ENCODE assay signal across 8 cellular contexts in genomic region chr5:97181856-97182545, GRCh38. TPM values are rescaled to one million over a fixed set of nuclear protein-coding genes. Genes with fewer than 3 reads are reported as not detected.
DNase-seq lines count a peak whose midpoint lies in the region; ATAC-seq and TF ChIP-seq lines count a peak whose summit lies in the region.

No MANE protein-coding gene starts in this region.

- H3K27ac ChIP-seq in iPS-20b (ENCODE audit: low read length): no peak overlapping the region
- no peak overlapping the region for H3K27ac ChIP-seq in suprapubic skin

- no peak for ATAC-seq in activated CD8-positive, alpha-beta T cell treated with anti-CD3 and anti-CD28 coated beads, Interleukin-2, amount 10 ng/mL, durations not matched to agents 7 days and 5 days
- no peak for ATAC-seq in GM18867 (IDR thresholded peaks at IDR 0.05; ENCODE audit: unreplicated experiment)
- no peak for ATAC-seq in left colon

- peaks cover 11% of the 10 kb centered on the region; the same call in 1 of the 2 replicates for H3K27me3 ChIP-seq in iPS-20b (ENCODE audit: insufficient read depth, low read length)
- no peaks in the 10 kb centered on the region for H3K27me3 ChIP-seq in suprapubic skin

- H3K4me1 ChIP-seq in iPS-20b (ENCODE audit: insufficient read depth, low read length): no peaks in the 10 kb centered on the region
- H3K4me1 ChIP-seq in suprapubic skin: peaks cover 32% of the 10 kb centered on the region

- no peaks in the 10 kb centered on the region for H3K9me3 Mint-ChIP-seq in T-helper 1 cell treated with Interleukin-12 subunit alpha and Interleukin-12 subunit beta and Interleukin-4 antibody, amounts not matched to agents 30 μg/mL and 1 μg/mL, for 36 hours
- H3K9me3 Mint-ChIP-seq in activated CD8-positive, alpha-beta T cell treated with anti-CD3 and anti-CD28 coated beads, Interleukin-2, amount 10 ng/mL, durations not matched to agents 7 days and 5 days (ENCODE audit: insufficient read depth): no peaks in the 10 kb centered on the region

- no peak for TF ChIP-seq EP300 in suprapubic skin (IDR thresholded peaks at IDR 0.05)

- DNase-seq in T-helper 1 cell (no peak), suprapubic skin (ENCODE audit: low spot score in 2 of 2) (no peak), T-helper 9 cell (no peak), left colon (no peak)
- DNase-seq in activated CD8-positive, alpha-beta T cell treated with anti-CD3 and anti-CD28 coated beads, Interleukin-2, amount 10 ng/mL, durations not matched to agents 7 days and 5 days: no peak

- peaks cover 22% of the 10 kb centered on the region for H3K36me3 Mint-ChIP-seq in T-helper 1 cell treated with Interleukin-12 subunit alpha and Interleukin-12 subunit beta and Interleukin-4 antibody, amounts not matched to agents 30 μg/mL and 1 μg/mL, for 36 hours (ENCODE audit: low read depth)
- H3K36me3 Mint-ChIP-seq in activated CD8-positive, alpha-beta T cell treated with anti-CD3 and anti-CD28 coated beads, Interleukin-2, amount 10 ng/mL, durations not matched to agents 7 days and 5 days (ENCODE audit: low read depth): peaks cover 33% of the 10 kb centered on the region

- H3K4me3 Mint-ChIP-seq in T-helper 1 cell treated with Interleukin-12 subunit alpha and Interleukin-12 subunit beta and Interleukin-4 antibody, amounts not matched to agents 30 μg/mL and 1 μg/mL, for 36 hours: peak overlapping the region; percentile 87
- peak overlapping the region; percentile 91 for H3K4me3 Mint-ChIP-seq in activated CD8-positive, alpha-beta T cell treated with anti-CD3 and anti-CD28 coated beads, Interleukin-2, amount 10 ng/mL, durations not matched to agents 7 days and 5 days

- intact Hi-C loops in left colon (cut with DNase I, micrococcal nuclease): no loop called here

- CTCF ChIA-PET in activated CD8-positive, alpha-beta T cell treated with anti-CD3 and anti-CD28 coated beads, Interleukin-2, amount 10 ng/mL, durations not matched to agents 7 days and 5 days (lab: Charles Lee): interaction anchor here (1.4 to 1.8 kb wide), 2 partner anchors 21 to 313 kb away, joined by 3 to 12 read pairs; no protein-coding TSS in a partner anchor

- peaks cover 27% of the 10 kb centered on the region for H3K4me1 Mint-ChIP-seq in T-helper 1 cell treated with Interleukin-12 subunit alpha and Interleukin-12 subunit beta and Interleukin-4 antibody, amounts not matched to agents 30 μg/mL and 1 μg/mL, for 36 hours (ENCODE audit: low read depth)
- H3K4me1 Mint-ChIP-seq in activated CD8-positive, alpha-beta T cell treated with anti-CD3 and anti-CD28 coated beads, Interleukin-2, amount 10 ng/mL, durations not matched to agents 7 days and 5 days (ENCODE audit: low read depth): peaks cover 31% of the 10 kb centered on the region

- WGBS in suprapubic skin: 72% methylated on average over 4 of the region's 4 CpGs

- H3K4me3 ChIP-seq in iPS-20b (ENCODE audit: low read length) (peak overlapping the region; percentile 92), suprapubic skin (peak overlapping the region; percentile 89)

- TF ChIP-seq CTCF in suprapubic skin (IDR thresholded peaks at IDR 0.05): no peak

- POLR2A ChIA-PET in activated CD8-positive, alpha-beta T cell treated with anti-CD3 and anti-CD28 coated beads, Interleukin-2, amount 10 ng/mL, durations not matched to agents 7 days and 5 days (lab: Charles Lee): no interaction called here

- peaks cover 6% of the 10 kb centered on the region for H3K27me3 Mint-ChIP-seq in T-helper 1 cell treated with Interleukin-12 subunit alpha and Interleukin-12 subunit beta and Interleukin-4 antibody, amounts not matched to agents 30 μg/mL and 1 μg/mL, for 36 hours (ENCODE audit: low read depth)
- H3K27me3 Mint-ChIP-seq in activated CD8-positive, alpha-beta T cell treated with anti-CD3 and anti-CD28 coated beads, Interleukin-2, amount 10 ng/mL, durations not matched to agents 7 days and 5 days (ENCODE audit: low read depth): peaks cover 4% of the 10 kb centered on the region

- H3K36me3 ChIP-seq in iPS-20b (ENCODE audit: insufficient read depth, low read depth, low read length) (peaks cover 29% of the 10 kb centered on the region), suprapubic skin (peaks cover 19% of the 10 kb centered on the region)

- TF ChIP-seq POLR2A in suprapubic skin (IDR thresholded peaks at IDR 0.05): no peak

- H3K9me3 ChIP-seq in iPS-20b (ENCODE audit: insufficient read depth, low read depth, low read length) (peaks cover 5% of the 10 kb centered on the region; the same call in 1 of the 2 replicates), suprapubic skin (no peaks in the 10 kb centered on the region)

- H3K27ac Mint-ChIP-seq in T-helper 1 cell treated with Interleukin-12 subunit alpha and Interleukin-12 subunit beta and Interleukin-4 antibody, amounts not matched to agents 30 μg/mL and 1 μg/mL, for 36 hours: peak overlapping the region; percentile 100
- H3K27ac Mint-ChIP-seq in activated CD8-positive, alpha-beta T cell treated with anti-CD3 and anti-CD28 coated beads, Interleukin-2, amount 10 ng/mL, durations not matched to agents 7 days and 5 days: peak overlapping the region; percentile 100

- peak overlapping the region; percentile 93; the same call in 1 of the 2 replicates for H3K9ac ChIP-seq in iPS-20b (ENCODE audit: low read depth, low read length)

RNA-seq across cellular contexts. Expression of gene RIOK2, which starts 1.0 kb away (rescaled TPM):
- total RNA-seq in activated CD8-positive, alpha-beta T cell treated with anti-CD3 and anti-CD28 coated beads, Interleukin-2, amount 10 ng/mL, durations not matched to agents 7 days and 5 days: 10 to 100 TPM; 26.3 to 29.1 TPM
- total RNA-seq in suprapubic skin (10 to 100 TPM in 3 of 4 donors, 1 to 10 TPM in 1; 7.4 to 24.9 (median 16.3) TPM), left colon (10 to 100 TPM; 16.8 to 22.8 TPM)

RNA-seq across cellular contexts. Expression of gene LIX1, which starts 39.6 kb away (rescaled TPM):
- not detected for total RNA-seq in activated CD8-positive, alpha-beta T cell treated with anti-CD3 and anti-CD28 coated beads, Interleukin-2, amount 10 ng/mL, durations not matched to agents 7 days and 5 days
- total RNA-seq in suprapubic skin: under 1 TPM in 2 of 4 donors, not detected in 2; 0.13 to 0.48 TPM
- total RNA-seq in left colon: under 1 TPM in 1 of 2 donors, not detected in 1; 0.22 TPM
